ENCODE assay signal across 10 cellular contexts in genomic region chr21:16534408-16535099, GRCh38.
DNase-seq lines count a peak whose midpoint lies in the region; ATAC-seq, FAIRE-seq and TF ChIP-seq lines count a peak whose summit lies in the region.
"Had no signal": no experiment of that assay in that cellular context is flagged by ENCODE, and none has a peak within 500 bp of the region (broad histone marks: within the 10 kb centered on the region; RNA-seq: fewer than 3 reads in every experiment).

No MANE protein-coding gene starts in this region.

- H3K27ac ChIP-seq in HEK293 (ENCODE audit: extremely low read depth, low read depth, low read length) (peak overlapping the region; percentile 44; the same call in 1 of the 2 replicates), angular gyrus (ENCODE audit: low read depth, low read length) (peak overlapping the region; percentile 94), right atrium auricular region (peak overlapping the region; percentile 82 to 90), stomach smooth muscle (ENCODE audit: low read length) (peak overlapping the region; percentile 77)

- CTCF ChIA-PET in HEK293 (lab: Yijun Ruan, JAX): no interaction called here

- no peak for FAIRE-seq in RCC 7860 (lab: Jason Lieb, UNC)

- POLR2A ChIA-PET in HEK293 (lab: Yijun Ruan, JAX): no interaction called here

- no peak for TF ChIP-seq CTCF in HEK293 (tag by site-specific recombination; IDR thresholded peaks at IDR 0.05)
- no peak for TF ChIP-seq CTCF in right atrium auricular region (IDR thresholded peaks at IDR 0.05)

- H3K9ac ChIP-seq in stomach smooth muscle (ENCODE audit: low read length in 2 of 2): peak overlapping the region; percentile 48 to 64

- no peaks in the 10 kb centered on the region for H3K36me3 ChIP-seq in HEK293 (ENCODE audit: control insufficient read depth in 2 of 2, insufficient read depth in 1 of 2, low read length in 2 of 2)
- H3K36me3 ChIP-seq in right atrium auricular region: no peaks in the 10 kb centered on the region
- H3K36me3 ChIP-seq in stomach smooth muscle (ENCODE audit: control insufficient read depth in 2 of 2, insufficient read depth in 2 of 2, low read length in 2 of 2): peaks cover 0 to 2% of the 10 kb centered on the region in 2 donors

- H3K4me1 ChIP-seq in HEK293 (ENCODE audit: control insufficient read depth, insufficient read depth, low read length) (peaks cover 13% of the 10 kb centered on the region; the same call in 1 of the 2 replicates), right atrium auricular region (peaks cover 0 to 27% of the 10 kb centered on the region in 2 donors), stomach smooth muscle (ENCODE audit: control insufficient read depth, insufficient read depth, low read length) (peaks cover 3% of the 10 kb centered on the region)

- H3K9me3 ChIP-seq in HEK293 (ENCODE audit: control insufficient read depth, insufficient read depth, low read depth, low read length) (no peaks in the 10 kb centered on the region; the same call in 1 of the 2 replicates), right atrium auricular region (no peaks in the 10 kb centered on the region), stomach smooth muscle (ENCODE audit: control insufficient read depth in 2 of 2, low read length in 2 of 2) (peaks cover 0 to 2% of the 10 kb centered on the region in 2 donors)

- H3K27me3 ChIP-seq in right atrium auricular region: no peaks in the 10 kb centered on the region
- H3K27me3 ChIP-seq in stomach smooth muscle (ENCODE audit: control insufficient read depth in 1 of 2, insufficient read depth in 2 of 2, low read length in 2 of 2): no peaks in the 10 kb centered on the region

- ATAC-seq in GM19324 (IDR thresholded peaks at IDR 0.05; ENCODE audit: low FRiP score, unreplicated experiment) (no peak), HG02938 (IDR thresholded peaks at IDR 0.05; ENCODE audit: unreplicated experiment) (no peak)
- ATAC-seq: activated CD4-positive, CD25-positive, alpha-beta regulatory T cell treated with anti-CD3 and anti-CD28 coated beads, Interleukin-2, amount 50 U/mL, for 24 hours; HCT116 had no signal

- peak; percentile 90 for DNase-seq in right atrium auricular region (ENCODE audit: low spot score)
- DNase-seq in stimulated activated CD4-positive, alpha-beta T cell treated with anti-CD3 and anti-CD28 coated beads, Interleukin-12 subunit alpha, Interleukin-12 subunit beta, amount 100 ng/mL, for 4 hours: no peak
- no peak for DNase-seq in RCC 7860 (ENCODE audit: low spot score)

- H3K4me3 ChIP-seq in HEK293 (ENCODE audit: low read depth, low read length) (no peak overlapping the region), right atrium auricular region (peak overlapping the region; percentile 50 to 52), stomach smooth muscle (ENCODE audit: low read length in 2 of 2) (peak overlapping the region; percentile 67 to 76)

TF ChIP-seq in HEK293, 187 proteins besides CTCF, POLR2A, EP300 and RAD21:
- TF ChIP-seq HOXA7 (CRISPR knock-in tag; IDR thresholded peaks at IDR 0.05; ENCODE audit: borderline replicate concordance) (no peak), PRDM10 (tag by site-specific recombination; IDR thresholded peaks at IDR 0.05) (peak; percentile 85), ZSCAN23 (tag by site-specific recombination; IDR thresholded peaks at IDR 0.05) (peak; percentile 37; the same call in 1 of the 2 replicates), ZBTB49 (tag by site-specific recombination; IDR thresholded peaks at IDR 0.05; ENCODE audit: low read depth) (0 out of 2 replicates have a peak, but pooled peaks have one; percentile 27), ZBTB21 (tag by site-specific recombination; IDR thresholded peaks at IDR 0.05) (0 out of 2 replicates have a peak, but pooled peaks have one; percentile 25), ZNF335 (tag by site-specific recombination; conservative IDR thresholded peaks at IDR 0.05) (peak; percentile 35), ZNF394 (tag by site-specific recombination; IDR thresholded peaks at IDR 0.05; ENCODE audit: borderline replicate concordance) (peak; percentile 15; the same call in 1 of the 2 replicates), ZNF660 (tag by site-specific recombination; IDR thresholded peaks at IDR 0.05) (peak; percentile 74; the same call in 1 of the 2 replicates), TRIM28 (IDR thresholded peaks at IDR 0.05; ENCODE audit: borderline replicate concordance, low read length) (0 out of 2 replicates have a peak, but pooled peaks have one; percentile 24), ZNF580 (tag by site-specific recombination; IDR thresholded peaks at IDR 0.05) (no peak), OVOL3 (tag by site-specific recombination; IDR thresholded peaks at IDR 0.05) (no peak)

Comparison
In these comparisons a context has a peak if more than half of its experiments do, and no peak if none do; other contexts are left out.
1. H3K27ac ChIP-seq: peak in every context shown above with its lines; median percentile 94 in angular gyrus; 86 in right atrium auricular region; 77 in stomach smooth muscle; 44 in HEK293.